ENCODE assay signal across 6 cellular contexts in the genomic region with DNA sequence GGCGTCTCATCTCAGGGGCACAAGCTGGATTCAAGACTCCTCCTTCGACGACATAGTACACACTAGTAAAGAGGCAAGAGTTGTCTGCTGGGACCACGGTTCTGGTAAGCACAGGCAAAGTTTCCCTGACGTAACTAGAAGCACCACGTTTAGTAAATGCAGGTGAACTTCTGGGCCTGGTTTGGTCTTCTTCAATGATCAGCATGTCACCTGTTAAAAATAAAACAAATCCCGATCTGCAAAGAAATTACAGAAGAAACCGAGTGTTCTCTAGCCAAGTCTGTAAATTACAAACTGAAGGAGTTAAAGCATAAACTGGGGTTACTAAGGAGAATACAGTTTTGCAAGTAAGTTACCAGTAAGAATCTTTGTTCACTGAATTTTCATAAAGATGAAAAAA. TPM values are rescaled to one million over a fixed set of nuclear protein-coding genes. Genes with fewer than 3 reads are reported as not detected.
DNase-seq lines count a peak whose midpoint lies in the region; ATAC-seq and TF ChIP-seq lines count a peak whose summit lies in the region.

No MANE protein-coding gene starts in this region.

- H3K23ac ChIP-seq in IMR-90 (ENCODE audit: low read depth, low read length): no peak overlapping the region

- POLR2A ChIA-PET in IMR-90 (lab: Charles Lee; ENCODE audit: unreplicated experiment): no interaction called here

- intact Hi-C loops in IMR-90 (cut with micrococcal nuclease): no loop called here
- intact Hi-C loops in breast epithelium (cut with DNase I; ENCODE audit: low total_unique reads): no loop called here

- no peak for TF ChIP-seq RAD21 in IMR-90 (IDR thresholded peaks at IDR 0.05; ENCODE audit: low read length)

- H4K20me1 ChIP-seq in IMR-90 (ENCODE audit: insufficient read depth, low read length): peaks cover 10% of the 10 kb centered on the region; the same call in 1 of the 2 replicates

- H3K36me3 ChIP-seq in IMR-90 (ENCODE audit: control insufficient read depth, insufficient read depth, low read length) (peaks cover 7% of the 10 kb centered on the region), breast epithelium (no peaks in the 10 kb centered on the region), parathyroid adenoma (ENCODE audit: control insufficient read depth, insufficient read depth, low read length) (no peaks in the 10 kb centered on the region)

- ATAC-seq in IMR-90 (ENCODE audit: low read depth) (no peak), HG03457 (IDR thresholded peaks at IDR 0.05; ENCODE audit: unreplicated experiment) (no peak)

- H2BK120ac ChIP-seq in IMR-90 (ENCODE audit: low read depth, low read length): no peak overlapping the region

- H3K27me3 ChIP-seq in IMR-90 (ENCODE audit: control insufficient read depth, insufficient read depth, low read length): peaks cover 4% of the 10 kb centered on the region; the same call in 1 of the 2 replicates
- no peaks in the 10 kb centered on the region for H3K27me3 ChIP-seq in breast epithelium
- H3K27me3 ChIP-seq in parathyroid adenoma (ENCODE audit: control insufficient read depth, insufficient read depth, low read length): no peaks in the 10 kb centered on the region

- dilution Hi-C loops in IMR-90 (cut with HindIII; ENCODE audit: low sequenced_read_pairs, unreplicated experiment): no loop called here

- no peak overlapping the region for H4K5ac ChIP-seq in IMR-90 (ENCODE audit: low read depth, low read length)

- H3K4me2 ChIP-seq in IMR-90 (ENCODE audit: low read depth, low read length): peak overlapping the region; percentile 95
- H3K4me2 ChIP-seq in parathyroid adenoma (ENCODE audit: low read length): peak overlapping the region; percentile 71

- H3K27ac ChIP-seq in IMR-90 (ENCODE audit: insufficient read depth, low read length) (no peak overlapping the region), breast epithelium (no peak overlapping the region), parathyroid adenoma (no peak overlapping the region)

- no peak overlapping the region for H2BK20ac ChIP-seq in IMR-90 (ENCODE audit: low read depth, low read length)

- CTCF ChIA-PET in IMR-90 (lab: Yijun Ruan, JAX): interaction anchor here (0.8 to 1.2 kb wide), 5 partner anchors 16 to 355 kb away, joined by 3 to 5 read pairs (median 4); a partner anchor contains a TSS

- H3K4me3 ChIP-seq in IMR-90 (ENCODE audit: insufficient read depth, low read depth, low read length): no peak overlapping the region
- H3K4me3 ChIP-seq in breast epithelium: peak overlapping the region in 2 of 3 donors; percentile 62 to 90
- no peak overlapping the region for H3K4me3 ChIP-seq in parathyroid adenoma (ENCODE audit: low read depth, low read length)

- in situ Hi-C loops in IMR-90 (cut with MboI; ENCODE audit: low sequenced_read_pairs): no loop called here

- DNase-seq in IMR-90: no peak
- DNase-seq in breast epithelium (ENCODE audit: low spot score in 2 of 2): no peak
- DNase-seq in retina: no peak
- no peak for DNase-seq in dedifferentiated amniotic fluid mesenchymal stem cell (ENCODE audit: extremely low spot score)

- H3K4me1 ChIP-seq in IMR-90 (ENCODE audit: control insufficient read depth, insufficient read depth, low read length) (peaks cover 4% of the 10 kb centered on the region; the same call in 1 of the 2 replicates), breast epithelium (peaks cover 0 to 16% of the 10 kb centered on the region in 2 donors), parathyroid adenoma (no peaks in the 10 kb centered on the region)

- H3K56ac ChIP-seq in IMR-90 (ENCODE audit: extremely low read depth, insufficient read depth, low read length): no peak overlapping the region

- peak overlapping the region; percentile 38 for H3K9ac ChIP-seq in IMR-90 (ENCODE audit: low read depth, low read length)
- H3K9ac ChIP-seq in parathyroid adenoma: no peak overlapping the region

- no peak overlapping the region for H2BK5ac ChIP-seq in IMR-90 (ENCODE audit: low read depth, low read length, poor library complexity, severe bottlenecking)

- no peak for TF ChIP-seq POLR2A in IMR-90 (IDR thresholded peaks at IDR 0.05; ENCODE audit: low read depth, low read length)
- TF ChIP-seq POLR2A in breast epithelium (IDR thresholded peaks at IDR 0.05): no peak

- peaks cover 13 to 34% of the 10 kb centered on the region in 2 experiments for H3K79me1 ChIP-seq in IMR-90 (ENCODE audit: low read depth in 1 of 2, low read length in 2 of 2)

- no peak overlapping the region for H4K8ac ChIP-seq in IMR-90 (ENCODE audit: low read depth in 2 of 2, low read length in 2 of 2)

- H2AFZ ChIP-seq in IMR-90 (replicated peaks; ENCODE audit: low read length, poor library complexity) (no peak overlapping the region), parathyroid adenoma (no peak overlapping the region)

- no peak overlapping the region for H2BK15ac ChIP-seq in IMR-90 (ENCODE audit: low read depth, low read length)

- TF ChIP-seq CTCF in IMR-90 (conservative IDR thresholded peaks at IDR 0.05; ENCODE audit: low read depth, low read length): no peak
- TF ChIP-seq CTCF in breast epithelium (IDR thresholded peaks at IDR 0.05): no peak
- no peak for TF ChIP-seq CTCF in parathyroid adenoma (IDR thresholded peaks at IDR 0.05)

- H3K9me1 ChIP-seq in IMR-90 (ENCODE audit: insufficient read depth, low read length): peaks cover 7% of the 10 kb centered on the region

- no peak overlapping the region for H3K4ac ChIP-seq in IMR-90 (ENCODE audit: low read depth, low read length)

- H3K18ac ChIP-seq in IMR-90 (ENCODE audit: low read depth, low read length): no peak overlapping the region

- no peak overlapping the region for H3K14ac ChIP-seq in IMR-90 (replicated peaks; ENCODE audit: low read depth, low read length)

- no peaks in the 10 kb centered on the region for H3K79me2 ChIP-seq in parathyroid adenoma

- no peak overlapping the region for H4K91ac ChIP-seq in IMR-90 (ENCODE audit: insufficient read depth, low read depth, low read length)

- 0 out of 2 replicates have a peak overlapping the region, but pooled peaks have one; percentile 8 for H2AK5ac ChIP-seq in IMR-90 (ENCODE audit: low read depth, low read length)

- no TSS peak for BruUV-seq in IMR-90 (replicated peaks; lab: Mats Ljungman, UMichigan)

- WGBS in IMR-90 (ENCODE audit: extremely low coverage in 2 of 2, insufficient read length in 1 of 2), 2 experiments: 69% methylated on average over 4 of the region's 8 CpGs; no CpG with 5 or more reads in 1 of the 2 experiments

- H3K9me3 ChIP-seq in IMR-90 (ENCODE audit: control insufficient read depth, insufficient read depth, low read length) (no peaks in the 10 kb centered on the region), breast epithelium (no peaks in the 10 kb centered on the region), parathyroid adenoma (ENCODE audit: control insufficient read depth, low read length) (no peaks in the 10 kb centered on the region)

- no peak overlapping the region for H2AK9ac ChIP-seq in IMR-90 (replicated peaks; ENCODE audit: low read depth, low read length, poor library complexity)

TF ChIP-seq in IMR-90, 13 proteins besides CTCF, POLR2A, EP300 and RAD21 (continues in another document):
- TF ChIP-seq MAFK (IDR thresholded peaks at IDR 0.05; ENCODE audit: low read depth, low read length) (no peak), MXI1 (IDR thresholded peaks at IDR 0.05; ENCODE audit: borderline replicate concordance, low read depth, low read length) (no peak), RCOR1 (IDR thresholded peaks at IDR 0.05; ENCODE audit: insufficient replicate concordance, low read length) (no peak)
- TF ChIP-seq, protein P1, sequence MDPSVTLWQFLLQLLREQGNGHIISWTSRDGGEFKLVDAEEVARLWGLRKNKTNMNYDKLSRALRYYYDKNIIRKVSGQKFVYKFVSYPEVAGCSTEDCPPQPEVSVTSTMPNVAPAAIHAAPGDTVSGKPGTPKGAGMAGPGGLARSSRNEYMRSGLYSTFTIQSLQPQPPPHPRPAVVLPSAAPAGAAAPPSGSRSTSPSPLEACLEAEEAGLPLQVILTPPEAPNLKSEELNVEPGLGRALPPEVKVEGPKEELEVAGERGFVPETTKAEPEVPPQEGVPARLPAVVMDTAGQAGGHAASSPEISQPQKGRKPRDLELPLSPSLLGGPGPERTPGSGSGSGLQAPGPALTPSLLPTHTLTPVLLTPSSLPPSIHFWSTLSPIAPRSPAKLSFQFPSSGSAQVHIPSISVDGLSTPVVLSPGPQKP (IDR thresholded peaks at IDR 0.05; ENCODE audit: borderline replicate concordance, low read depth, low read length): no peak

RNA-seq across cellular contexts. Expression of a gene that starts 1.5 kb away (rescaled TPM):
- total RNA-seq in IMR-90 (2012; rRNA removed): 5.4 and 10.3 TPM in 2 replicates
- 1.6 and 1.8 TPM in 2 replicates for polyA plus RNA-seq in IMR-90 (2012; rRNA removed)
- 0.17 and 0.26 TPM in 2 replicates for polyA plus RNA-seq in IMR-90 (2012; cell fraction: cytosol; rRNA removed)
- polyA plus RNA-seq in IMR-90 (2012; cell fraction: nucleus; rRNA removed; ENCODE audit: low replicate concordance): 0.81 and 3.8 TPM in 2 replicates
- 10 to 100 TPM in 1 of 3 donors, 1 to 10 TPM in 2; 6.9 to 13.3 (median 9.2) TPM for total RNA-seq in breast epithelium

RNA-seq across cellular contexts. Expression of a gene that starts 3.6 kb away (rescaled TPM):
- 1.3 and 1.7 TPM in 2 replicates for total RNA-seq in IMR-90 (2012; rRNA removed)
- polyA plus RNA-seq in IMR-90 (2012; rRNA removed): 0.53 and 0.62 TPM in 2 replicates
- 0.14 TPM in 2 replicates for polyA plus RNA-seq in IMR-90 (2012; cell fraction: cytosol; rRNA removed)
- polyA plus RNA-seq in IMR-90 (2012; cell fraction: nucleus; rRNA removed; ENCODE audit: low replicate concordance): 0.27 and 1.4 TPM in 2 replicates
- total RNA-seq in breast epithelium: 10 to 100 TPM in 1 of 3 donors, 1 to 10 TPM in 2; 7.5 to 13.2 (median 8.2) TPM

RNA-seq across cellular contexts. Expression of a gene that starts 17.0 kb away (rescaled TPM):
- total RNA-seq in IMR-90 (2012; rRNA removed): under 0.01 TPM in 1 of 2 replicates, not detected in the other
- polyA plus RNA-seq in IMR-90 (2012; rRNA removed): 0.03 TPM in 1 of 2 replicates, not detected in the other
- 0.01 TPM in 1 of 2 replicates, not detected in the other for polyA plus RNA-seq in IMR-90 (2012; cell fraction: cytosol; rRNA removed)
- polyA plus RNA-seq in IMR-90 (2012; cell fraction: nucleus; rRNA removed; ENCODE audit: low replicate concordance): 0.01 and 0.03 TPM in 2 replicates
- 10 to 100 TPM in 1 of 3 donors, 1 to 10 TPM in 1, under 1 TPM in 1; under 0.01 to 22.2 (median 5.6) TPM for total RNA-seq in breast epithelium

RNA-seq across cellular contexts. Expression of a gene that starts 39.1 kb away (rescaled TPM):
- total RNA-seq in IMR-90 (2012; rRNA removed) (not detected in 2 replicates), breast epithelium (1 to 10 TPM in 1 of 3 donors, under 1 TPM in 2; 0.80 to 3.1 (median 0.98) TPM)
- polyA plus RNA-seq in IMR-90 (2012; rRNA removed): not detected in 2 replicates
- polyA plus RNA-seq in IMR-90 (2012; cell fraction: cytosol; rRNA removed): not detected in 2 replicates
- polyA plus RNA-seq in IMR-90 (2012; cell fraction: nucleus; rRNA removed; ENCODE audit: low replicate concordance): not detected in 2 replicates

RNA-seq across cellular contexts. Expression of a gene that starts 54.5 kb away (rescaled TPM):
- total RNA-seq in IMR-90 (2012; rRNA removed) (not detected in 2 replicates), breast epithelium (1 to 10 TPM in 2 of 3 donors, not detected in 1; 6.4 to 7.5 TPM)
- not detected in 2 replicates for polyA plus RNA-seq in IMR-90 (2012; rRNA removed)
- not detected in 2 replicates for polyA plus RNA-seq in IMR-90 (2012; cell fraction: cytosol; rRNA removed)
- polyA plus RNA-seq in IMR-90 (2012; cell fraction: nucleus; rRNA removed; ENCODE audit: low replicate concordance): not detected in 2 replicates

Comparison
In these comparisons a context has a peak if more than half of its experiments do, and no peak if none do; other contexts are left out.
1. H3K4me3 ChIP-seq: peak in breast epithelium (2 of 3); none in IMR-90 (single experiment) and parathyroid adenoma (single experiment).